29 cellular contexts compared by ENCODE assay signal in the genomic region with DNA sequence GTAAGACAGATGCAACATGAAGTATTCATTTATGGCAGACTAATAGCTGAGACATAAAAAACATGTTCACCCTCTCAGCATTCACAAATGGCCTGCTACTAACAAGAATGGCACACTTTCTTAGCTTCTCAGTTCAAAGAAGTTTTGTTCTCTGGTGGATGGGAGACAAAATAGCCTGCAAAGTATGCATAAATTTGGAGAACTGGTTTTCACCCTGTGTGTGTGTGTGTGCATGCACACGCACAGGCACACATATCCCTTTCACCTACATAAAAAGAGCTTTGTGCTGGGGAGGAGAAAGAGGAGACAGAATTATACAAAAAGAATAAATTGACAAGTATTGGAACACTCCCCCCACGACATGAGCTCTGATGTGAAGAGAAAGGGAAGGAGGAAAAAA.
"Had no signal": no experiment of that assay in that cellular context is flagged by ENCODE, and none has a peak within 500 bp of the region (broad histone marks: within the 10 kb centered on the region; RNA-seq: fewer than 3 reads in every experiment).

No MANE protein-coding gene starts in this region.

- DNase-seq: activated B cell treated with CpG ODN at 0.5 μM for 24 hours; activated CD4-positive, alpha-beta T cell treated with anti-CD3 and anti-CD28 coated beads for 48 hours; activated CD4-positive, alpha-beta T cell treated with anti-CD3 and anti-CD28 coated beads, Interleukin-2, amount 50 U/mL, for 1 hour; activated CD4-positive, alpha-beta T cell treated with anti-CD3 and anti-CD28 coated beads, Interleukin-2, amount 50 U/mL, for 48 hours; activated CD8-positive, alpha-beta memory T cell treated with anti-CD3 and anti-CD28 coated beads for 24 hours; activated CD8-positive, alpha-beta T cell treated with anti-CD3 and anti-CD28 coated beads for 36 hours; activated effector memory CD4-positive, alpha-beta T cell treated with Interleukin-2 at 50 U/mL for 16 hours; activated gamma-delta T cell treated with Interleukin-2 at 50 U/mL for 16 hours; activated naive CD4-positive, alpha-beta T cell treated with anti-CD3 and anti-CD28 coated beads, Interleukin-2, amount 50 U/mL, for 16 hours; activated naive CD4-positive, alpha-beta T cell treated with Interleukin-2 at 50 U/mL for 16 hours; activated T-cell treated with anti-CD3 and anti-CD28 coated beads, Interleukin-2, amount 50 U/mL, for 4 hours; amniotic stem cell; anterior cingulate cortex; brain microvascular endothelial cell; dorsolateral prefrontal cortex; effector memory CD4-positive, alpha-beta T cell; endodermal cell; erythroblast; foreskin keratinocyte; gastrocnemius medialis; glutamatergic neuron; T-helper 1 cell; T-helper 17 cell; T1000; WERI-Rb-1 had no signal

- H3K27me3 ChIP-seq: brain microvascular endothelial cell, dorsolateral prefrontal cortex, esophagus muscularis mucosa, gastrocnemius medialis had no signal

- H3K4me1 ChIP-seq: foreskin keratinocyte, gastrocnemius medialis had no signal

- H3K27ac ChIP-seq: brain microvascular endothelial cell, coronary artery, dorsolateral prefrontal cortex, esophagus muscularis mucosa, foreskin keratinocyte, gastrocnemius medialis, WERI-Rb-1 had no signal

- ATAC-seq: activated CD4-positive, CD25-positive, alpha-beta regulatory T cell treated with anti-CD3 and anti-CD28 coated beads, Interleukin-2, amount 50 U/mL, for 24 hours; activated CD8-positive, alpha-beta T cell treated with anti-CD3 and anti-CD28 coated beads for 36 hours; activated T-cell treated with anti-CD3 and anti-CD28 coated beads, Interleukin-2, amount 50 U/mL, for 4 hours; activated T-helper 17 cell treated with anti-CD3 and anti-CD28 coated beads, Interleukin-2, amount 50 U/mL, for 72 hours; foreskin keratinocyte; gastrocnemius medialis; T-helper 17 cell had no signal

- H3K4me3 ChIP-seq: coronary artery, dorsolateral prefrontal cortex, esophagus muscularis mucosa, gastrocnemius medialis had no signal

- H3K9me3 ChIP-seq: esophagus muscularis mucosa, gastrocnemius medialis had no signal

- H3K36me3 ChIP-seq: brain microvascular endothelial cell, esophagus muscularis mucosa, gastrocnemius medialis, WERI-Rb-1 had no signal
